19 cellular contexts compared by ENCODE assay signal in the genomic region with DNA sequence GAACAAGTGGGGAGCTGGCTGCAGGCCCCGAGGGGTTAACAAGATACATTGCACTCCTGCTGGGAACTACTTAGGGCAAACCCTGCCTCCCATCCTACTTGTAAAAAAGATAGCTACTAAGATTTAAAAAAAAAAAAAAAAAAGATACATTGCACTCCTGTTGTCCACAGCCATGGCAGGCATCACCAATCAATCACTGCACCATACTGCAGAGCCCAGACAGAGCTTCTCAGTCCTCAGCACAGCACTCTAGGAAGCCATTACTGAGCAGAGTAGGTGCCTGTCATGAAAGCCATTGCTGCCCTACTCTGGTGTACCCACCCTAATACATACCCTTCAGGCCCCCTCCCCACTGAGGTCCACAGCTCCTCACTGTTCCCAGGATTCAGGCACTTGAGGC.
"Had no signal": no experiment of that assay in that cellular context is flagged by ENCODE, and none has a peak within 500 bp of the region (broad histone marks: within the 10 kb centered on the region; RNA-seq: fewer than 3 reads in every experiment).

No MANE protein-coding gene starts in this region.

- H3K27ac Mint-ChIP-seq: activated CD4-positive, alpha-beta memory T cell treated with anti-CD3 and anti-CD28 coated beads for 36 hours; activated CD4-positive, alpha-beta T cell treated with anti-CD3 and anti-CD28 coated beads, Interleukin-2, amount 10 ng/mL, durations not matched to agents 7 days and 5 days; activated naive CD8-positive, alpha-beta T cell treated with anti-CD3 and anti-CD28 coated beads, Interleukin-2, amount 10 ng/mL, durations not matched to agents 7 days and 5 days; activated T-helper 17 cell treated with anti-CD3 and anti-CD28 coated beads, Interleukin-2, amount 50 U/mL, for 72 hours; T-cell had no signal

- H3K27me3 Mint-ChIP-seq: activated B cell treated with CpG ODN at 0.5 μM for 24 hours; activated CD4-positive, alpha-beta memory T cell treated with anti-CD3 and anti-CD28 coated beads for 36 hours; activated CD4-positive, alpha-beta T cell treated with anti-CD3 and anti-CD28 coated beads, Interleukin-2, amount 10 ng/mL, durations not matched to agents 7 days and 5 days; activated T-helper 17 cell treated with anti-CD3 and anti-CD28 coated beads, Interleukin-2, amount 50 U/mL, for 72 hours had no signal

- H3K4me1 Mint-ChIP-seq: activated CD4-positive, alpha-beta T cell treated with anti-CD3 and anti-CD28 coated beads, Interleukin-2, amount 10 ng/mL, durations not matched to agents 7 days and 5 days; activated naive CD8-positive, alpha-beta T cell treated with anti-CD3 and anti-CD28 coated beads, Interleukin-2, amount 10 ng/mL, durations not matched to agents 7 days and 5 days; activated T-helper 17 cell treated with anti-CD3 and anti-CD28 coated beads, Interleukin-2, amount 50 U/mL, for 72 hours; T-cell had no signal

- DNase-seq: activated CD8-positive, alpha-beta memory T cell treated with anti-CD3 and anti-CD28 coated beads for 24 hours; activated naive CD4-positive, alpha-beta T cell treated with anti-CD3 and anti-CD28 coated beads, Interleukin-2, amount 50 U/mL, for 16 hours; activated naive CD8-positive, alpha-beta T cell treated with anti-CD3 and anti-CD28 coated beads, Interleukin-2, amount 10 ng/mL, durations not matched to agents 7 days and 5 days; anterior cingulate cortex; cerebellar nuclear complex; MM.1S; NCI-H1105; NCI-H1436 treated with DMSO at 0.1 percent for 48 hours; NCI-H187; NCI-H345; NCI-H510A; NCI-H526 treated with DMSO at 0.1 percent for 48 hours; SHP77 treated with DMSO at 0.1 percent for 48 hours; T1000 had no signal

- H3K4me3 Mint-ChIP-seq: activated CD4-positive, alpha-beta memory T cell treated with anti-CD3 and anti-CD28 coated beads for 36 hours; activated CD4-positive, alpha-beta T cell treated with anti-CD3 and anti-CD28 coated beads, Interleukin-2, amount 10 ng/mL, durations not matched to agents 7 days and 5 days; activated naive CD8-positive, alpha-beta T cell treated with anti-CD3 and anti-CD28 coated beads, Interleukin-2, amount 10 ng/mL, durations not matched to agents 7 days and 5 days; activated T-helper 17 cell treated with anti-CD3 and anti-CD28 coated beads, Interleukin-2, amount 50 U/mL, for 72 hours; T-cell had no signal

- H3K36me3 Mint-ChIP-seq: activated CD4-positive, alpha-beta memory T cell treated with anti-CD3 and anti-CD28 coated beads for 36 hours; activated naive CD8-positive, alpha-beta T cell treated with anti-CD3 and anti-CD28 coated beads, Interleukin-2, amount 10 ng/mL, durations not matched to agents 7 days and 5 days; T-cell had no signal

- H3K9me3 Mint-ChIP-seq: activated T-helper 17 cell treated with anti-CD3 and anti-CD28 coated beads, Interleukin-2, amount 50 U/mL, for 72 hours had no signal
